In genomic region chr13:27362064-27362751, GRCh38 we compare ENCODE assay signal across 8 cellular contexts.
DNase-seq lines count a peak whose midpoint lies in the region; ATAC-seq and TF ChIP-seq lines count a peak whose summit lies in the region.

No MANE protein-coding gene starts in this region.

- no peaks in the 10 kb centered on the region for H3K4me1 ChIP-seq in Karpas-422 (ENCODE audit: low read length)
- peaks cover 6% of the 10 kb centered on the region for H3K4me1 ChIP-seq in SJSA1 (replicated peaks)

- no peak overlapping the region for H2AFZ ChIP-seq in Karpas-422 (ENCODE audit: low read length)

- no peaks in the 10 kb centered on the region for H3K79me2 ChIP-seq in Karpas-422 (ENCODE audit: low read length)

- ATAC-seq in GM21515 (IDR thresholded peaks at IDR 0.05; ENCODE audit: unreplicated experiment) (peak; percentile 90), omental fat pad (ENCODE audit: low FRiP score) (peak; percentile 94)

- H3K27ac ChIP-seq in Karpas-422 (ENCODE audit: low read length) (no peak overlapping the region), SJSA1 (no peak overlapping the region)

- H3K4me3 ChIP-seq in Karpas-422 (ENCODE audit: low read length), result no peak overlapping the region
- peak overlapping the region; percentile 35 for H3K4me3 ChIP-seq in SJSA1

- no peak overlapping the region for H3K4me2 ChIP-seq in Karpas-422 (ENCODE audit: low read depth, low read length, poor library complexity, severe bottlenecking)

- no peaks in the 10 kb centered on the region for H4K20me1 ChIP-seq in Karpas-422 (ENCODE audit: insufficient read depth, low read depth, low read length)

- H3K9me3 ChIP-seq in Karpas-422 (ENCODE audit: low read length) (no peaks in the 10 kb centered on the region), SJSA1 (replicated peaks) (no peaks in the 10 kb centered on the region)

- H3K9ac ChIP-seq in Karpas-422 (ENCODE audit: low read length), result no peak overlapping the region

- H3K27me3 ChIP-seq in Karpas-422 (ENCODE audit: low read length) (no peaks in the 10 kb centered on the region), SJSA1 (replicated peaks) (no peaks in the 10 kb centered on the region; the same call in 1 of the 2 replicates)

- H3K9me2 ChIP-seq in Karpas-422 (replicated peaks; ENCODE audit: insufficient read depth, low read length), result no peaks in the 10 kb centered on the region

- no peaks in the 10 kb centered on the region for H3K36me3 ChIP-seq in Karpas-422 (ENCODE audit: insufficient read depth, low read length)
- H3K36me3 ChIP-seq in SJSA1, result no peaks in the 10 kb centered on the region

- peak; percentile 94 for DNase-seq in DMS153 treated with DMSO at 0.1 percent for 48 hours (lab: John Stamatoyannopoulos, UW; ENCODE audit: unreplicated experiment)
- DNase-seq in Karpas-422, result peak; percentile 86
- DNase-seq in SJSA1 (ENCODE audit: low read depth in 1 of 2, low spot score in 2 of 2), result peak; percentile 65 to 66
- DNase-seq in activated naive CD4-positive, alpha-beta T cell treated with Interleukin-2 at 50 U/mL for 16 hours, result peak; percentile 81
- peak; percentile 82 for DNase-seq in glomerular visceral epithelial cell (ENCODE audit: extremely low spot score)
- DNase-seq in omental fat pad (ENCODE audit: low spot score), result peak; percentile 66
- peak; percentile 87 for DNase-seq in superior temporal gyrus (ENCODE audit: extremely low spot score)

- peak in 1 of 3 donors; percentile 60 for TF ChIP-seq CTCF in omental fat pad (IDR thresholded peaks at IDR 0.05)
